Comparison of ENCODE assay signal across 2 cellular contexts in the genomic region with DNA sequence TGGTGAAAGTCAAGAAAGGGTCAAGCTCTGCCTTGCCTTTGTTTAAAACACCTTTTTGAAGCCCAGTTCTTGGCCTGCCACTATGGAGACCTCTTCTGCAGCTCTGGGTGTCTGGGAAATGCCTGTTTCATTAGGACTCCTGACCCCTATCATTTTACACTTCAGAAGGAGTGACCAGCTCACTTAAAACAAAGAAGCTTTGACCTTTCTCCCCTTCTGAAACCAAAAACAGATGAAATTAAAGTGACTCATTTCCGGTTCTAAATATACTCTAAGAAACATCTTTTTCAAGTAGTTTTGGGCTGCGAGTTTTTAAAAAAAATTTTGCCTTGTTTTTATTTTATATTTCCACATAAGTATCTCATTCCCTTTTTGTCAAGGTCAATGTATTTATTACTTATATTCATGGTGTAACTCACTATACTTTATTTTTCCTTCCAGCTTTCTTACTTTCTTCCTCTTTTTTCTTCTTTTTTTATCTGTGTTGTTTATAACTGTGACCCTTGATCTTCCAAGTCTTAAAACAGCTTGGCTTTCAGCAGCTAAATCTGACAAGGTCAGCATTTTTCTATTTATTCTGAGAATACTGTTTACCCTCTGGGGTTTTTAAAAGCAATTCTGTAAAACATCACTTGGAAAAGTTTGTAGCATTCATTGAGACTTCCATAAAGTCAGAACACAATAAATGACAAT.
TF ChIP-seq lines count a peak whose summit lies in the region.

No MANE protein-coding gene starts in this region.

TF ChIP-seq in HCT116, 20 proteins besides CTCF, POLR2A, EP300 and RAD21:
- TF ChIP-seq YY1 (IDR thresholded peaks at IDR 0.05; ENCODE audit: extremely low read depth, insufficient replicate concordance, low read depth, low read length) = no peak
- TF ChIP-seq ZNF274 (IDR thresholded peaks at IDR 0.05; ENCODE audit: low read depth, low read length) = no peak
- 0 out of 2 replicates have a peak, but pooled peaks have one; percentile 15 for TF ChIP-seq EGR1 (IDR thresholded peaks at IDR 0.05; ENCODE audit: low read depth)
- TF ChIP-seq FOSL1 (IDR thresholded peaks at IDR 0.05; ENCODE audit: low read depth) = 0 out of 2 replicates have a peak, but pooled peaks have one; percentile 21

TF ChIP-seq in HepG2, 621 proteins besides CTCF, POLR2A, EP300 and RAD21 (continues in another document):
- TF ChIP-seq SIX4 (CRISPR knock-in tag; IDR thresholded peaks at IDR 0.05) (peak; percentile 36; the same call in 1 of the 2 replicates), RFX5 (IDR thresholded peaks at IDR 0.05; ENCODE audit: low read depth, low read length) (peak; percentile 23; the same call in 1 of the 2 replicates), MAFF (IDR thresholded peaks at IDR 0.05; ENCODE audit: low read depth, low read length) (peak; percentile 99), PHF8 (CRISPR knock-in tag; IDR thresholded peaks at IDR 0.05) (no peak), TCF7 (IDR thresholded peaks at IDR 0.05; ENCODE audit: low read depth) (peak; percentile 66), BRD4 (CRISPR knock-in tag; IDR thresholded peaks at IDR 0.05) (no peak), PITX1 (CRISPR knock-in tag; IDR thresholded peaks at IDR 0.05) (no peak), U2AF1 (optimal IDR thresholded peaks at IDR 0.05; ENCODE audit: low read depth, low read length) (no peak), ZNF552 (CRISPR knock-in tag; IDR thresholded peaks at IDR 0.05; ENCODE audit: borderline replicate concordance) (no peak), SOX13 (IDR thresholded peaks at IDR 0.05) (no peak), SOX13 (CRISPR knock-in tag; conservative IDR thresholded peaks at IDR 0.05 in 1 of 2, IDR thresholded peaks at IDR 0.05 in 1 of 2) (peak in 1 of 2 experiments; percentile 75; a peak in 2 of 4 replicates), SRY (CRISPR knock-in tag; IDR thresholded peaks at IDR 0.05) (no peak), ELF3 (CRISPR knock-in tag; IDR thresholded peaks at IDR 0.05) (peak; percentile 63; the same call in 1 of the 2 replicates), ZNF263 (CRISPR knock-in tag; IDR thresholded peaks at IDR 0.05) (no peak), CBFB (CRISPR knock-in tag; IDR thresholded peaks at IDR 0.05) (no peak), GABPA (IDR thresholded peaks at IDR 0.05; ENCODE audit: low read depth, low read length) (no peak), GABPA (CRISPR knock-in tag; IDR thresholded peaks at IDR 0.05; ENCODE audit: low read depth) (peak; percentile 39; the same call in 1 of the 2 replicates), SOX5 (CRISPR knock-in tag; IDR thresholded peaks at IDR 0.05; ENCODE audit: borderline replicate concordance) (peak; percentile 73), ZNF441 (CRISPR knock-in tag; IDR thresholded peaks at IDR 0.05; ENCODE audit: borderline replicate concordance) (no peak), MBD4 (IDR thresholded peaks at IDR 0.05; ENCODE audit: borderline replicate concordance, low read length) (no peak), PPARG (CRISPR knock-in tag; conservative IDR thresholded peaks at IDR 0.05) (0 out of 2 replicates have a peak, but pooled peaks have one; percentile 40), KLF6 (CRISPR knock-in tag; IDR thresholded peaks at IDR 0.05) (no peak)
- TF ChIP-seq, protein P1, sequence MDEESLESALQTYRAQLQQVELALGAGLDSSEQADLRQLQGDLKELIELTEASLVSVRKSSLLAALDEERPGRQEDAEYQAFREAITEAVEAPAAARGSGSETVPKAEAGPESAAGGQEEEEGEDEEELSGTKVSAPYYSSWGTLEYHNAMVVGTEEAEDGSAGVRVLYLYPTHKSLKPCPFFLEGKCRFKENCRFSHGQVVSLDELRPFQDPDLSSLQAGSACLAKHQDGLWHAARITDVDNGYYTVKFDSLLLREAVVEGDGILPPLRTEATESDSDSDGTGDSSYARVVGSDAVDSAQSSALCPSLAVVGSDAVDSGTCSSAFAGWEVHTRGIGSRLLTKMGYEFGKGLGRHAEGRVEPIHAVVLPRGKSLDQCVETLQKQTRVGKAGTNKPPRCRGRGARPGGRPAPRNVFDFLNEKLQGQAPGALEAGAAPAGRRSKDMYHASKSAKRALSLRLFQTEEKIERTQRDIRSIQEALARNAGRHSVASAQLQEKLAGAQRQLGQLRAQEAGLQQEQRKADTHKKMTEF (CRISPR knock-in tag; IDR thresholded peaks at IDR 0.05) = peak; percentile 49; the same call in 1 of the 2 replicates
- TF ChIP-seq, protein P2, sequence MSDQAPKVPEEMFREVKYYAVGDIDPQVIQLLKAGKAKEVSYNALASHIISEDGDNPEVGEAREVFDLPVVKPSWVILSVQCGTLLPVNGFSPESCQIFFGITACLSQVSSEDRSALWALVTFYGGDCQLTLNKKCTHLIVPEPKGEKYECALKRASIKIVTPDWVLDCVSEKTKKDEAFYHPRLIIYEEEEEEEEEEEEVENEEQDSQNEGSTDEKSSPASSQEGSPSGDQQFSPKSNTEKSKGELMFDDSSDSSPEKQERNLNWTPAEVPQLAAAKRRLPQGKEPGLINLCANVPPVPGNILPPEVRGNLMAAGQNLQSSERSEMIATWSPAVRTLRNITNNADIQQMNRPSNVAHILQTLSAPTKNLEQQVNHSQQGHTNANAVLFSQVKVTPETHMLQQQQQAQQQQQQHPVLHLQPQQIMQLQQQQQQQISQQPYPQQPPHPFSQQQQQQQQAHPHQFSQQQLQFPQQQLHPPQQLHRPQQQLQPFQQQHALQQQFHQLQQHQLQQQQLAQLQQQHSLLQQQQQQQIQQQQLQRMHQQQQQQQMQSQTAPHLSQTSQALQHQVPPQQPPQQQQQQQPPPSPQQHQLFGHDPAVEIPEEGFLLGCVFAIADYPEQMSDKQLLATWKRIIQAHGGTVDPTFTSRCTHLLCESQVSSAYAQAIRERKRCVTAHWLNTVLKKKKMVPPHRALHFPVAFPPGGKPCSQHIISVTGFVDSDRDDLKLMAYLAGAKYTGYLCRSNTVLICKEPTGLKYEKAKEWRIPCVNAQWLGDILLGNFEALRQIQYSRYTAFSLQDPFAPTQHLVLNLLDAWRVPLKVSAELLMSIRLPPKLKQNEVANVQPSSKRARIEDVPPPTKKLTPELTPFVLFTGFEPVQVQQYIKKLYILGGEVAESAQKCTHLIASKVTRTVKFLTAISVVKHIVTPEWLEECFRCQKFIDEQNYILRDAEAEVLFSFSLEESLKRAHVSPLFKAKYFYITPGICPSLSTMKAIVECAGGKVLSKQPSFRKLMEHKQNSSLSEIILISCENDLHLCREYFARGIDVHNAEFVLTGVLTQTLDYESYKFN (CRISPR knock-in tag; conservative IDR thresholded peaks at IDR 0.05) = peak; percentile 77
- TF ChIP-seq, protein P3, sequence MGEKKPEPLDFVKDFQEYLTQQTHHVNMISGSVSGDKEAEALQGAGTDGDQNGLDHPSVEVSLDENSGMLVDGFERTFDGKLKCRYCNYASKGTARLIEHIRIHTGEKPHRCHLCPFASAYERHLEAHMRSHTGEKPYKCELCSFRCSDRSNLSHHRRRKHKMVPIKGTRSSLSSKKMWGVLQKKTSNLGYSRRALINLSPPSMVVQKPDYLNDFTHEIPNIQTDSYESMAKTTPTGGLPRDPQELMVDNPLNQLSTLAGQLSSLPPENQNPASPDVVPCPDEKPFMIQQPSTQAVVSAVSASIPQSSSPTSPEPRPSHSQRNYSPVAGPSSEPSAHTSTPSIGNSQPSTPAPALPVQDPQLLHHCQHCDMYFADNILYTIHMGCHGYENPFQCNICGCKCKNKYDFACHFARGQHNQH (CRISPR knock-in tag; IDR thresholded peaks at IDR 0.05) = no peak
- TF ChIP-seq, protein P4, sequence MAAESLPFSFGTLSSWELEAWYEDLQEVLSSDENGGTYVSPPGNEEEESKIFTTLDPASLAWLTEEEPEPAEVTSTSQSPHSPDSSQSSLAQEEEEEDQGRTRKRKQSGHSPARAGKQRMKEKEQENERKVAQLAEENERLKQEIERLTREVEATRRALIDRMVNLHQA (CRISPR knock-in tag; IDR thresholded peaks at IDR 0.05) = no peak
- TF ChIP-seq, protein P5, sequence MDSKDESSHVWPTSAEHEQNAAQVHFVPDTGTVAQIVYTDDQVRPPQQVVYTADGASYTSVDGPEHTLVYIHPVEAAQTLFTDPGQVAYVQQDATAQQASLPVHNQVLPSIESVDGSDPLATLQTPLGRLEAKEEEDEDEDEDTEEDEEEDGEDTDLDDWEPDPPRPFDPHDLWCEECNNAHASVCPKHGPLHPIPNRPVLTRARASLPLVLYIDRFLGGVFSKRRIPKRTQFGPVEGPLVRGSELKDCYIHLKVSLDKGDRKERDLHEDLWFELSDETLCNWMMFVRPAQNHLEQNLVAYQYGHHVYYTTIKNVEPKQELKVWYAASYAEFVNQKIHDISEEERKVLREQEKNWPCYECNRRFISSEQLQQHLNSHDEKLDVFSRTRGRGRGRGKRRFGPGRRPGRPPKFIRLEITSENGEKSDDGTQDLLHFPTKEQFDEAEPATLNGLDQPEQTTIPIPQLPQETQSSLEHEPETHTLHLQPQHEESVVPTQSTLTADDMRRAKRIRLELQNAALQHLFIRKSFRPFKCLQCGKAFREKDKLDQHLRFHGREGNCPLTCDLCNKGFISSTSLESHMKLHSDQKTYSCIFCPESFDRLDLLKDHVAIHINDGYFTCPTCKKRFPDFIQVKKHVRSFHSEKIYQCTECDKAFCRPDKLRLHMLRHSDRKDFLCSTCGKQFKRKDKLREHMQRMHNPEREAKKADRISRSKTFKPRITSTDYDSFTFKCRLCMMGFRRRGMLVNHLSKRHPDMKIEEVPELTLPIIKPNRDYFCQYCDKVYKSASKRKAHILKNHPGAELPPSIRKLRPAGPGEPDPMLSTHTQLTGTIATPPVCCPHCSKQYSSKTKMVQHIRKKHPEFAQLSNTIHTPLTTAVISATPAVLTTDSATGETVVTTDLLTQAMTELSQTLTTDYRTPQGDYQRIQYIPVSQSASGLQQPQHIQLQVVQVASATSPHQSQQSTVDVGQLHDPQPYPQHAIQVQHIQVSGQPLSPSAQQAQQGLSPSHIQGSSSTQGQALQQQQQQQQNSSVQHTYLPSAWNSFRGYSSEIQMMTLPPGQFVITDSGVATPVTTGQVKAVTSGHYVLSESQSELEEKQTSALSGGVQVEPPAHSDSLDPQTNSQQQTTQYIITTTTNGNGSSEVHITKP (CRISPR knock-in tag; IDR thresholded peaks at IDR 0.05; ENCODE audit: low read depth) = no peak
- TF ChIP-seq, protein P6, sequence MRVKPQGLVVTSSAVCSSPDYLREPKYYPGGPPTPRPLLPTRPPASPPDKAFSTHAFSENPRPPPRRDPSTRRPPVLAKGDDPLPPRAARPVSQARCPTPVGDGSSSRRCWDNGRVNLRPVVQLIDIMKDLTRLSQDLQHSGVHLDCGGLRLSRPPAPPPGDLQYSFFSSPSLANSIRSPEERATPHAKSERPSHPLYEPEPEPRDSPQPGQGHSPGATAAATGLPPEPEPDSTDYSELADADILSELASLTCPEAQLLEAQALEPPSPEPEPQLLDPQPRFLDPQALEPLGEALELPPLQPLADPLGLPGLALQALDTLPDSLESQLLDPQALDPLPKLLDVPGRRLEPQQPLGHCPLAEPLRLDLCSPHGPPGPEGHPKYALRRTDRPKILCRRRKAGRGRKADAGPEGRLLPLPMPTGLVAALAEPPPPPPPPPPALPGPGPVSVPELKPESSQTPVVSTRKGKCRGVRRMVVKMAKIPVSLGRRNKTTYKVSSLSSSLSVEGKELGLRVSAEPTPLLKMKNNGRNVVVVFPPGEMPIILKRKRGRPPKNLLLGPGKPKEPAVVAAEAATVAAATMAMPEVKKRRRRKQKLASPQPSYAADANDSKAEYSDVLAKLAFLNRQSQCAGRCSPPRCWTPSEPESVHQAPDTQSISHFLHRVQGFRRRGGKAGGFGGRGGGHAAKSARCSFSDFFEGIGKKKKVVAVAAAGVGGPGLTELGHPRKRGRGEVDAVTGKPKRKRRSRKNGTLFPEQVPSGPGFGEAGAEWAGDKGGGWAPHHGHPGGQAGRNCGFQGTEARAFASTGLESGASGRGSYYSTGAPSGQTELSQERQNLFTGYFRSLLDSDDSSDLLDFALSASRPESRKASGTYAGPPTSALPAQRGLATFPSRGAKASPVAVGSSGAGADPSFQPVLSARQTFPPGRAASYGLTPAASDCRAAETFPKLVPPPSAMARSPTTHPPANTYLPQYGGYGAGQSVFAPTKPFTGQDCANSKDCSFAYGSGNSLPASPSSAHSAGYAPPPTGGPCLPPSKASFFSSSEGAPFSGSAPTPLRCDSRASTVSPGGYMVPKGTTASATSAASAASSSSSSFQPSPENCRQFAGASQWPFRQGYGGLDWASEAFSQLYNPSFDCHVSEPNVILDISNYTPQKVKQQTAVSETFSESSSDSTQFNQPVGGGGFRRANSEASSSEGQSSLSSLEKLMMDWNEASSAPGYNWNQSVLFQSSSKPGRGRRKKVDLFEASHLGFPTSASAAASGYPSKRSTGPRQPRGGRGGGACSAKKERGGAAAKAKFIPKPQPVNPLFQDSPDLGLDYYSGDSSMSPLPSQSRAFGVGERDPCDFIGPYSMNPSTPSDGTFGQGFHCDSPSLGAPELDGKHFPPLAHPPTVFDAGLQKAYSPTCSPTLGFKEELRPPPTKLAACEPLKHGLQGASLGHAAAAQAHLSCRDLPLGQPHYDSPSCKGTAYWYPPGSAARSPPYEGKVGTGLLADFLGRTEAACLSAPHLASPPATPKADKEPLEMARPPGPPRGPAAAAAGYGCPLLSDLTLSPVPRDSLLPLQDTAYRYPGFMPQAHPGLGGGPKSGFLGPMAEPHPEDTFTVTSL (CRISPR knock-in tag; IDR thresholded peaks at IDR 0.05; ENCODE audit: borderline replicate concordance) = peak; percentile 68; the same call in 1 of the 2 replicates
- TF ChIP-seq, protein P7, sequence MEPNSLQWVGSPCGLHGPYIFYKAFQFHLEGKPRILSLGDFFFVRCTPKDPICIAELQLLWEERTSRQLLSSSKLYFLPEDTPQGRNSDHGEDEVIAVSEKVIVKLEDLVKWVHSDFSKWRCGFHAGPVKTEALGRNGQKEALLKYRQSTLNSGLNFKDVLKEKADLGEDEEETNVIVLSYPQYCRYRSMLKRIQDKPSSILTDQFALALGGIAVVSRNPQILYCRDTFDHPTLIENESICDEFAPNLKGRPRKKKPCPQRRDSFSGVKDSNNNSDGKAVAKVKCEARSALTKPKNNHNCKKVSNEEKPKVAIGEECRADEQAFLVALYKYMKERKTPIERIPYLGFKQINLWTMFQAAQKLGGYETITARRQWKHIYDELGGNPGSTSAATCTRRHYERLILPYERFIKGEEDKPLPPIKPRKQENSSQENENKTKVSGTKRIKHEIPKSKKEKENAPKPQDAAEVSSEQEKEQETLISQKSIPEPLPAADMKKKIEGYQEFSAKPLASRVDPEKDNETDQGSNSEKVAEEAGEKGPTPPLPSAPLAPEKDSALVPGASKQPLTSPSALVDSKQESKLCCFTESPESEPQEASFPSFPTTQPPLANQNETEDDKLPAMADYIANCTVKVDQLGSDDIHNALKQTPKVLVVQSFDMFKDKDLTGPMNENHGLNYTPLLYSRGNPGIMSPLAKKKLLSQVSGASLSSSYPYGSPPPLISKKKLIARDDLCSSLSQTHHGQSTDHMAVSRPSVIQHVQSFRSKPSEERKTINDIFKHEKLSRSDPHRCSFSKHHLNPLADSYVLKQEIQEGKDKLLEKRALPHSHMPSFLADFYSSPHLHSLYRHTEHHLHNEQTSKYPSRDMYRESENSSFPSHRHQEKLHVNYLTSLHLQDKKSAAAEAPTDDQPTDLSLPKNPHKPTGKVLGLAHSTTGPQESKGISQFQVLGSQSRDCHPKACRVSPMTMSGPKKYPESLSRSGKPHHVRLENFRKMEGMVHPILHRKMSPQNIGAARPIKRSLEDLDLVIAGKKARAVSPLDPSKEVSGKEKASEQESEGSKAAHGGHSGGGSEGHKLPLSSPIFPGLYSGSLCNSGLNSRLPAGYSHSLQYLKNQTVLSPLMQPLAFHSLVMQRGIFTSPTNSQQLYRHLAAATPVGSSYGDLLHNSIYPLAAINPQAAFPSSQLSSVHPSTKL (CRISPR knock-in tag; IDR thresholded peaks at IDR 0.05) = peak; percentile 78
- TF ChIP-seq, protein P8, sequence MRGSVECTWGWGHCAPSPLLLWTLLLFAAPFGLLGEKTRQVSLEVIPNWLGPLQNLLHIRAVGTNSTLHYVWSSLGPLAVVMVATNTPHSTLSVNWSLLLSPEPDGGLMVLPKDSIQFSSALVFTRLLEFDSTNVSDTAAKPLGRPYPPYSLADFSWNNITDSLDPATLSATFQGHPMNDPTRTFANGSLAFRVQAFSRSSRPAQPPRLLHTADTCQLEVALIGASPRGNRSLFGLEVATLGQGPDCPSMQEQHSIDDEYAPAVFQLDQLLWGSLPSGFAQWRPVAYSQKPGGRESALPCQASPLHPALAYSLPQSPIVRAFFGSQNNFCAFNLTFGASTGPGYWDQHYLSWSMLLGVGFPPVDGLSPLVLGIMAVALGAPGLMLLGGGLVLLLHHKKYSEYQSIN (CRISPR knock-in tag; IDR thresholded peaks at IDR 0.05; ENCODE audit: borderline replicate concordance) = no peak
